Comparison of ENCODE assay signal across 24 cellular contexts in genomic region chr7:131061158-131061557, GRCh38.
DNase-seq lines count a peak whose midpoint lies in the region; ATAC-seq and TF ChIP-seq lines count a peak whose summit lies in the region.
"Had no signal": no experiment of that assay in that cellular context is flagged by ENCODE, and none has a peak within 500 bp of the region (broad histone marks: within the 10 kb centered on the region; RNA-seq: fewer than 3 reads in every experiment).

No MANE protein-coding gene starts in this region.

- peaks cover 7% of the 10 kb centered on the region for H3K9me3 Mint-ChIP-seq in activated naive CD4-positive, alpha-beta T cell treated with anti-CD3 and anti-CD28 coated beads for 36 hours
- H3K9me3 Mint-ChIP-seq in activated naive CD4-positive, alpha-beta T cell treated with anti-CD3 and anti-CD28 coated beads, Interleukin-2, amount 50 U/mL, for 72 hours = no peaks in the 10 kb centered on the region
- no peaks in the 10 kb centered on the region for H3K9me3 Mint-ChIP-seq in CD8-positive, alpha-beta memory T cell
- peaks cover 2% of the 10 kb centered on the region for H3K9me3 Mint-ChIP-seq in activated naive CD8-positive, alpha-beta T cell treated with anti-CD3 and anti-CD28 coated beads for 36 hours
- no peaks in the 10 kb centered on the region for H3K9me3 Mint-ChIP-seq in naive B cell
- H3K9me3 Mint-ChIP-seq: activated B cell treated with CpG ODN at 0.5 μM for 24 hours; activated T-helper 1 cell treated with anti-CD3 and anti-CD28 coated beads, Interleukin-12 subunit alpha, Interleukin-12 subunit beta, Interleukin-2, Interleukin-4 antibody, amounts not matched to agents 30 ng/mL and 10 ng/mL and 1 ng/mL, durations not matched to agents 14 hours and 24 hours and 36 hours had no signal

- no peak for TF ChIP-seq CTCF in omental fat pad (IDR thresholded peaks at IDR 0.05)
- TF ChIP-seq CTCF in GM10248 (IDR thresholded peaks at IDR 0.05; ENCODE audit: control extremely low read depth, extremely low read depth, low read depth, missing control alignments) = no peak

- H3K27me3 Mint-ChIP-seq in activated naive CD4-positive, alpha-beta T cell treated with anti-CD3 and anti-CD28 coated beads for 36 hours (ENCODE audit: low read depth) = no peaks in the 10 kb centered on the region
- H3K27me3 Mint-ChIP-seq in CD8-positive, alpha-beta memory T cell = peaks cover 0 to 7% of the 10 kb centered on the region in 2 donors
- H3K27me3 Mint-ChIP-seq in activated naive CD8-positive, alpha-beta T cell treated with anti-CD3 and anti-CD28 coated beads for 36 hours = no peaks in the 10 kb centered on the region
- no peaks in the 10 kb centered on the region for H3K27me3 Mint-ChIP-seq in naive B cell
- H3K27me3 Mint-ChIP-seq: activated B cell treated with CpG ODN at 0.5 μM for 24 hours had no signal

- peak overlapping the region; percentile 82 for H3K27ac Mint-ChIP-seq in activated naive CD4-positive, alpha-beta T cell treated with anti-CD3 and anti-CD28 coated beads for 36 hours
- no peak overlapping the region for H3K27ac Mint-ChIP-seq in activated naive CD4-positive, alpha-beta T cell treated with anti-CD3 and anti-CD28 coated beads, Interleukin-2, amount 50 U/mL, for 72 hours
- H3K27ac Mint-ChIP-seq in CD8-positive, alpha-beta memory T cell = peak overlapping the region in 5 of 8 donors; percentile 42 to 89 (median 80)
- peak overlapping the region; percentile 42 for H3K27ac Mint-ChIP-seq in activated naive CD8-positive, alpha-beta T cell treated with anti-CD3 and anti-CD28 coated beads for 36 hours
- H3K27ac Mint-ChIP-seq in naive B cell = peak overlapping the region in 5 of 6 donors; percentile 47 to 73 (median 59)
- H3K27ac Mint-ChIP-seq: activated T-helper 1 cell treated with anti-CD3 and anti-CD28 coated beads, Interleukin-12 subunit alpha, Interleukin-12 subunit beta, Interleukin-2, Interleukin-4 antibody, amounts not matched to agents 30 ng/mL and 10 ng/mL and 1 ng/mL, durations not matched to agents 14 hours and 24 hours and 36 hours had no signal

- H3K27me3 ChIP-seq in CD8-positive, alpha-beta memory T cell (ENCODE audit: insufficient read depth, low read length, poor library complexity, severe bottlenecking) = no peaks in the 10 kb centered on the region
- H3K27me3 ChIP-seq: BLaER1 treated with 17β-estradiol and CSF1 and Interleukin-3, amounts not matched to agents 10 nM and 100 nM; brain microvascular endothelial cell; foreskin keratinocyte; sigmoid colon; transverse colon had no signal

- POLR2A ChIA-PET in CD8-positive, alpha-beta memory T cell (lab: Charles Lee) = interaction anchor here (0.6 kb wide), 1 partner anchor 9 kb away, joined by 5 read pairs; no protein-coding TSS in a partner anchor
- POLR2A ChIA-PET in GM10248 (lab: Yijun Ruan, JAX) = no interaction called here

- intact Hi-C loops in activated naive CD4-positive, alpha-beta T cell treated with anti-CD3 and anti-CD28 coated beads for 36 hours (cut with micrococcal nuclease) = no loop called here

- H3K4me3 Mint-ChIP-seq in activated naive CD4-positive, alpha-beta T cell treated with anti-CD3 and anti-CD28 coated beads for 36 hours = no peak overlapping the region
- peak overlapping the region in 6 of 7 donors; percentile 19 to 81 (median 28) for H3K4me3 Mint-ChIP-seq in CD8-positive, alpha-beta memory T cell
- no peak overlapping the region for H3K4me3 Mint-ChIP-seq in activated naive CD8-positive, alpha-beta T cell treated with anti-CD3 and anti-CD28 coated beads for 36 hours
- H3K4me3 Mint-ChIP-seq in naive B cell = peak overlapping the region in 4 of 8 donors; percentile 18 to 59 (median 44)
- H3K4me3 Mint-ChIP-seq: activated B cell treated with CpG ODN at 0.5 μM for 24 hours; activated T-helper 1 cell treated with anti-CD3 and anti-CD28 coated beads, Interleukin-12 subunit alpha, Interleukin-12 subunit beta, Interleukin-2, Interleukin-4 antibody, amounts not matched to agents 30 ng/mL and 10 ng/mL and 1 ng/mL, durations not matched to agents 14 hours and 24 hours and 36 hours had no signal

- H3K4me1 ChIP-seq in CD8-positive, alpha-beta memory T cell (ENCODE audit: insufficient read depth, low read length) = peaks cover 78% of the 10 kb centered on the region

- no peaks in the 10 kb centered on the region for H3K9me3 ChIP-seq in CD8-positive, alpha-beta memory T cell (ENCODE audit: low read length)
- H3K9me3 ChIP-seq: sigmoid colon, transverse colon had no signal

- H3K27ac ChIP-seq in CD8-positive, alpha-beta memory T cell (ENCODE audit: low read depth, low read length) = no peak overlapping the region
- H3K27ac ChIP-seq: brain microvascular endothelial cell, foreskin keratinocyte, HL-60 had no signal

- CTCF ChIA-PET in activated naive CD4-positive, alpha-beta T cell treated with anti-CD3 and anti-CD28 coated beads for 36 hours (lab: Charles Lee) = interaction anchor here (0.9 to 1.7 kb wide), 2 partner anchors 10 to 79 kb away, joined by 3 to 6 read pairs; no protein-coding TSS in a partner anchor
- CTCF ChIA-PET in CD8-positive, alpha-beta memory T cell (lab: Charles Lee) = interaction anchor here (0.6 kb wide), 1 partner anchor 178 kb away, joined by 3 read pairs; no protein-coding TSS in a partner anchor
- CTCF ChIA-PET in GM10248 (lab: Yijun Ruan, JAX) = interaction anchor here (0.7 to 0.8 kb wide), 3 partner anchors 8 to 21 kb away, joined by 3 read pairs; no protein-coding TSS in a partner anchor

- H3K36me3 ChIP-seq in CD8-positive, alpha-beta memory T cell (ENCODE audit: insufficient read depth, low read length) = no peaks in the 10 kb centered on the region
- H3K36me3 ChIP-seq: brain microvascular endothelial cell, sigmoid colon, transverse colon had no signal

- H3K4me3 ChIP-seq in CD8-positive, alpha-beta memory T cell (ENCODE audit: low read length) = no peak overlapping the region
- H3K4me3 ChIP-seq: BLaER1 treated with 17β-estradiol and CSF1 and Interleukin-3, amounts not matched to agents 10 nM and 100 nM; sigmoid colon; transverse colon had no signal

- H3K4me1 Mint-ChIP-seq in activated naive CD4-positive, alpha-beta T cell treated with anti-CD3 and anti-CD28 coated beads for 36 hours (ENCODE audit: low read depth) = peaks cover 64% of the 10 kb centered on the region
- H3K4me1 Mint-ChIP-seq in CD8-positive, alpha-beta memory T cell = peaks cover 65 to 91% (median 84%) of the 10 kb centered on the region in 3 donors
- peaks cover 57% of the 10 kb centered on the region for H3K4me1 Mint-ChIP-seq in activated naive CD8-positive, alpha-beta T cell treated with anti-CD3 and anti-CD28 coated beads for 36 hours
- H3K4me1 Mint-ChIP-seq in naive B cell = peaks cover 51 to 70% (median 66%) of the 10 kb centered on the region in 3 donors

- DNase-seq in activated naive CD4-positive, alpha-beta T cell treated with anti-CD3 and anti-CD28 coated beads for 36 hours = no peak
- DNase-seq in activated naive CD4-positive, alpha-beta T cell treated with anti-CD3 and anti-CD28 coated beads, Interleukin-2, amount 50 U/mL, for 72 hours (ENCODE audit: low spot score in 2 of 2) = no peak
- DNase-seq in CD8-positive, alpha-beta memory T cell = no peak
- DNase-seq in activated naive CD8-positive, alpha-beta T cell treated with anti-CD3 and anti-CD28 coated beads for 36 hours = no peak
- no peak for DNase-seq in naive B cell
- no peak for DNase-seq in omental fat pad (ENCODE audit: low spot score)
- no peak for DNase-seq in GM10248 (ENCODE audit: extremely low spot score)
- DNase-seq: activated B cell treated with CpG ODN at 0.5 μM for 24 hours, brain microvascular endothelial cell, foreskin keratinocyte, midbrain, NCI-H1092, NCI-H187 treated with DMSO at 0.1 percent for 48 hours, NCI-H345, NCI-H82, posterior cingulate gyrus, sigmoid colon, transverse colon had no signal

- no peak for ATAC-seq in activated naive CD4-positive, alpha-beta T cell treated with anti-CD3 and anti-CD28 coated beads, Interleukin-2, amount 50 U/mL, for 72 hours
- ATAC-seq in naive B cell (ENCODE audit: low read depth in 2 of 2) (no peak), GM21576 (IDR thresholded peaks at IDR 0.05; ENCODE audit: unreplicated experiment) (no peak), omental fat pad (ENCODE audit: low FRiP score) (no peak)
- ATAC-seq: esophagus mucosa, foreskin keratinocyte, HCT116 had no signal

- peaks cover 12% of the 10 kb centered on the region for H3K36me3 Mint-ChIP-seq in activated naive CD4-positive, alpha-beta T cell treated with anti-CD3 and anti-CD28 coated beads for 36 hours (ENCODE audit: low read depth)
- peaks cover 7 to 17% of the 10 kb centered on the region in 2 donors for H3K36me3 Mint-ChIP-seq in activated naive CD4-positive, alpha-beta T cell treated with anti-CD3 and anti-CD28 coated beads, Interleukin-2, amount 50 U/mL, for 72 hours
- peaks cover 0 to 56% (median 16%) of the 10 kb centered on the region in 3 donors for H3K36me3 Mint-ChIP-seq in CD8-positive, alpha-beta memory T cell
- peaks cover 33% of the 10 kb centered on the region for H3K36me3 Mint-ChIP-seq in activated naive CD8-positive, alpha-beta T cell treated with anti-CD3 and anti-CD28 coated beads for 36 hours
- H3K36me3 Mint-ChIP-seq in naive B cell = peaks cover 2 to 10% of the 10 kb centered on the region in 2 donors

Comparison
In these comparisons a context has a peak if more than half of its experiments do, and no peak if none do; other contexts are left out.
1. H3K27ac Mint-ChIP-seq: peak in activated naive CD4-positive, alpha-beta T cell treated with anti-CD3 and anti-CD28 coated beads for 36 hours (single experiment), CD8-positive, alpha-beta memory T cell (5 of 8), activated naive CD8-positive, alpha-beta T cell treated with anti-CD3 and anti-CD28 coated beads for 36 hours (single experiment) and naive B cell (5 of 6); none in activated naive CD4-positive, alpha-beta T cell treated with anti-CD3 and anti-CD28 coated beads, Interleukin-2, amount 50 U/mL, for 72 hours (0 of 2).
2. H3K4me3 Mint-ChIP-seq: peak in CD8-positive, alpha-beta memory T cell (6 of 7); none in activated naive CD4-positive, alpha-beta T cell treated with anti-CD3 and anti-CD28 coated beads for 36 hours (single experiment) and activated naive CD8-positive, alpha-beta T cell treated with anti-CD3 and anti-CD28 coated beads for 36 hours (single experiment).